11 cellular contexts compared by ENCODE assay signal in the genomic region with DNA sequence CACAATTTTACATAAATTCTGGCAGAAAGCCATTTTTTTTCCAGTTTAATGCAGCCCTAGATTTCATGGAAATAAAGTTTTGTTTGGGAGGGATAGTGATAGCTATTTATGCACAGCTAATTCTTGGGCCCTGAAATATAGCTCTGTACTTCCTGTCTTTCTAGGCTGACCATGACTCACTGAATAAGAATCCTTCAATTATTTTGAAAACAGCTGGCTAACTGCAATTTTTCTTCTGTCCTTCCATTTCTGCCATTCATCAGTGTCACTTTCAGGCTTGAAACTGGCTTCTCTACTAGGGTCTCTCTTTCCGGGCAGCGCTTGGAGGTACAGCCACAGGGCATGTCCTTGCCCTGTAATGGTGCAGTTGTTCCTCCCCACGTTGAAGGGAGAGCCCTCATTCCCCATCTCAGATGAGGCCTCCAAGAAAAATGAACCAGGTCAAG.
DNase-seq lines count a peak whose midpoint lies in the region; ATAC-seq and TF ChIP-seq lines count a peak whose summit lies in the region.
"Had no signal": no experiment of that assay in that cellular context is flagged by ENCODE, and none has a peak within 500 bp of the region (broad histone marks: within the 10 kb centered on the region; RNA-seq: fewer than 3 reads in every experiment).

No MANE protein-coding gene starts in this region.

- WGBS in esophagus muscularis mucosa: 41% methylated on average over 3 of the region's 3 CpGs

- peaks cover 45% of the 10 kb centered on the region for H3K4me1 Mint-ChIP-seq in osteocyte (ENCODE audit: unreplicated experiment)
- H3K4me1 Mint-ChIP-seq in activated CD4-positive, alpha-beta T cell treated with anti-CD3 and anti-CD28 coated beads, Interleukin-2, amount 10 ng/mL, durations not matched to agents 7 days and 5 days: no peaks in the 10 kb centered on the region
- H3K4me1 Mint-ChIP-seq: immature natural killer cell had no signal

- H3K4me3 Mint-ChIP-seq in osteocyte (ENCODE audit: unreplicated experiment): peak overlapping the region; percentile 2
- no peak overlapping the region for H3K4me3 Mint-ChIP-seq in activated CD4-positive, alpha-beta T cell treated with anti-CD3 and anti-CD28 coated beads, Interleukin-2, amount 10 ng/mL, durations not matched to agents 7 days and 5 days
- H3K4me3 Mint-ChIP-seq: immature natural killer cell had no signal

- no peaks in the 10 kb centered on the region for H3K27me3 ChIP-seq in BJ (ENCODE audit: control insufficient read depth, insufficient read depth, low read length)
- no peaks in the 10 kb centered on the region for H3K27me3 ChIP-seq in esophagus muscularis mucosa
- H3K27me3 ChIP-seq: upper lobe of right lung had no signal

- H3K27ac Mint-ChIP-seq in osteocyte (ENCODE audit: unreplicated experiment): peak overlapping the region; percentile 92
- H3K27ac Mint-ChIP-seq in activated CD4-positive, alpha-beta T cell treated with anti-CD3 and anti-CD28 coated beads, Interleukin-2, amount 10 ng/mL, durations not matched to agents 7 days and 5 days: no peak overlapping the region
- H3K27ac Mint-ChIP-seq: immature natural killer cell had no signal

- H3K4me3 ChIP-seq in BJ (ENCODE audit: low read depth, low read length): no peak overlapping the region
- no peak overlapping the region for H3K4me3 ChIP-seq in esophagus muscularis mucosa
- H3K4me3 ChIP-seq: upper lobe of right lung had no signal

- no peak for TF ChIP-seq CTCF in BJ (IDR thresholded peaks at IDR 0.05; ENCODE audit: insufficient read depth, low read depth, low read length)
- no peak for TF ChIP-seq CTCF in esophagus muscularis mucosa (IDR thresholded peaks at IDR 0.05)
- TF ChIP-seq CTCF in osteocyte (IDR thresholded peaks at IDR 0.05): no peak

- H3K36me3 Mint-ChIP-seq in osteocyte (ENCODE audit: unreplicated experiment): peaks cover 4% of the 10 kb centered on the region
- no peaks in the 10 kb centered on the region for H3K36me3 Mint-ChIP-seq in activated CD4-positive, alpha-beta T cell treated with anti-CD3 and anti-CD28 coated beads, Interleukin-2, amount 10 ng/mL, durations not matched to agents 7 days and 5 days (ENCODE audit: low read depth)
- H3K36me3 Mint-ChIP-seq: immature natural killer cell had no signal

- no peaks in the 10 kb centered on the region for H3K36me3 ChIP-seq in BJ (ENCODE audit: control insufficient read depth, insufficient read depth, low read length)
- H3K36me3 ChIP-seq in esophagus muscularis mucosa: no peaks in the 10 kb centered on the region
- H3K36me3 ChIP-seq: upper lobe of right lung had no signal

- H3K9me3 ChIP-seq in esophagus muscularis mucosa: peaks cover 0 to 7% (median 3%) of the 10 kb centered on the region in 4 donors

- ATAC-seq in GM19351 (IDR thresholded peaks at IDR 0.05; ENCODE audit: unreplicated experiment) (no peak), GM21515 (IDR thresholded peaks at IDR 0.05; ENCODE audit: unreplicated experiment) (no peak)
- ATAC-seq in stimulated activated naive CD8-positive, alpha-beta T cell treated with anti-CD3 and anti-CD28 coated beads, Interleukin-15, Interleukin-2, amounts not matched to agents 100 U/mL and 50 U/mL, for 24 hours: no peak
- ATAC-seq: upper lobe of right lung had no signal

- peak overlapping the region; percentile 43 to 62 (median 50) for H3K27ac ChIP-seq in esophagus muscularis mucosa (replicated peaks in 1 of 4)
- H3K27ac ChIP-seq: upper lobe of right lung had no signal

- H3K9me3 Mint-ChIP-seq in osteocyte (ENCODE audit: unreplicated experiment): peaks cover 7% of the 10 kb centered on the region
- peaks cover 8% of the 10 kb centered on the region for H3K9me3 Mint-ChIP-seq in activated CD4-positive, alpha-beta T cell treated with anti-CD3 and anti-CD28 coated beads, Interleukin-2, amount 10 ng/mL, durations not matched to agents 7 days and 5 days

- TF ChIP-seq POLR2A in esophagus muscularis mucosa (IDR thresholded peaks at IDR 0.05; ENCODE audit: low read depth): no peak

- intact Hi-C loops in esophagus muscularis mucosa (cut with DNase I): no loop called here

- DNase-seq in BJ (ENCODE audit: low read depth) (peak; percentile 45), RKO (ENCODE audit: low spot score) (peak; percentile 56), esophagus muscularis mucosa (ENCODE audit: extremely low spot score) (no peak), osteocyte (ENCODE audit: extremely low spot score, unreplicated experiment) (no peak)
- DNase-seq in activated CD4-positive, alpha-beta T cell treated with anti-CD3 and anti-CD28 coated beads, Interleukin-2, amount 10 ng/mL, durations not matched to agents 7 days and 5 days: no peak
- no peak for DNase-seq in stimulated activated naive CD8-positive, alpha-beta T cell treated with anti-CD3 and anti-CD28 coated beads, Interleukin-15, Interleukin-2, amounts not matched to agents 100 U/mL and 50 U/mL, for 24 hours
- DNase-seq: immature natural killer cell, NCI-H187 treated with DMSO at 0.1 percent for 48 hours, upper lobe of right lung had no signal

- H3K27me3 Mint-ChIP-seq in osteocyte (ENCODE audit: unreplicated experiment): no peaks in the 10 kb centered on the region
- H3K27me3 Mint-ChIP-seq in activated CD4-positive, alpha-beta T cell treated with anti-CD3 and anti-CD28 coated beads, Interleukin-2, amount 10 ng/mL, durations not matched to agents 7 days and 5 days: no peaks in the 10 kb centered on the region

- TF ChIP-seq EP300 in esophagus muscularis mucosa (IDR thresholded peaks at IDR 0.05): no peak

- CTCF ChIA-PET in BJ (lab: Yijun Ruan, JAX): interaction anchor here (0.6 to 1.0 kb wide), 2 partner anchors 41 to 74 kb away, joined by 3 read pairs; no protein-coding TSS in a partner anchor
- CTCF ChIA-PET in activated CD4-positive, alpha-beta T cell treated with anti-CD3 and anti-CD28 coated beads, Interleukin-2, amount 10 ng/mL, durations not matched to agents 7 days and 5 days (lab: Charles Lee): no interaction called here

- H3K4me1 ChIP-seq in esophagus muscularis mucosa: peaks cover 38 to 58% (median 55%) of the 10 kb centered on the region in 4 donors

- POLR2A ChIA-PET in BJ (lab: Charles Lee): interaction anchor here (0.7 to 0.9 kb wide), 2 partner anchors 100 to 122 kb away, joined by 3 read pairs; no protein-coding TSS in a partner anchor
- POLR2A ChIA-PET in activated CD4-positive, alpha-beta T cell treated with anti-CD3 and anti-CD28 coated beads, Interleukin-2, amount 10 ng/mL, durations not matched to agents 7 days and 5 days (lab: Charles Lee): no interaction called here

Comparison
In these comparisons a context has a peak if more than half of its experiments do, and no peak if none do; other contexts are left out.
1. DNase-seq: peak in BJ (single experiment) and RKO (single experiment); none in esophagus muscularis mucosa (single experiment), osteocyte (single experiment), activated CD4-positive, alpha-beta T cell treated with anti-CD3 and anti-CD28 coated beads, Interleukin-2, amount 10 ng/mL, durations not matched to agents 7 days and 5 days (single experiment) and stimulated activated naive CD8-positive, alpha-beta T cell treated with anti-CD3 and anti-CD28 coated beads, Interleukin-15, Interleukin-2, amounts not matched to agents 100 U/mL and 50 U/mL, for 24 hours (single experiment).